In the genomic region with DNA sequence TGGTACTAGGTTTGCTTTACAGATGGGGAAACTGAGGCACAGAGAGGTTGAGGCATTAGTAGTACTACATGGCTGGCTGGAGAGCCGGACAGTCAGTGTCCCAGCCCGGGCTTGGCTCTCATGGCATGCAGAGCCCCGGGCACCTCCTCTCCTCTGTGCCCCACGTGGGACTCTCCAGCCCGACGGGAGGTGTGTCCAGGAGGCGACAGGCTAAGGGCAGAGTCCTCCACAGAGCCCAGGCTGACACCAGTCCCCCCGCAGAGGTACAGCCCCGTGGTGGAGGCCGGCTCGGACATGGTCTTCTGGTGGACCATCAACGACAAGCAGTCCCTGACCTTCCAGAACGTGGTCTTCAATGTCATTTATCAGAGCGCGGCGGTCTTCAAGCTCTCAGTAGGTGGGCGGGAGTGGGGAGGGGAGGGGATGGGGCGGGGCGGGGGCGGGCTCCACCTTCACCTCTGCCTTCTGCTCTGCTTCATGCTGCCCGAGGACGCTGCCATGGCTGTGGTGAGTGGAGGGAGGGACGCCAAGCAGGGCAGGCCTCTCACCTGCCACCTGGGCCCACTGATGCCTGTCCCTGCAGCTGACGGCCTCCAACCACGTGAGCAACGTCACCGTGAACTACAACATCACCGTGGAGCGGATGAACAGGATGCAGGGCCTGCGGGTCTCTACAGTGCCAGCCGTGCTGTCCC, we compare ENCODE assay signal across 8 cellular contexts. TPM values are rescaled to one million over a fixed set of nuclear protein-coding genes. Genes with fewer than 3 reads are reported as not detected.
DNase-seq lines count a peak whose midpoint lies in the region; ATAC-seq and TF ChIP-seq lines count a peak whose summit lies in the region.
"Not testable (repeated sequence)": the region's sequence is repeated elsewhere in the genome, so short reads cannot be mapped to it uniquely, and the experiment has no call there.

No MANE protein-coding gene starts in this region.

- not testable (repeated sequence) for H3K4me1 ChIP-seq in RWPE2 (ENCODE audit: insufficient read depth, poor library complexity, severe bottlenecking); colonic mucosa; heart right ventricle; tibial artery

- WGBS in heart right ventricle, 2 donors: 69 to 90% methylated on average over 4 to 10 of the region's 31 CpGs
- 87% methylated on average over 3 of the region's 31 CpGs; no CpG with 5 or more reads in 1 of the 2 donors for WGBS in lower leg skin, 2 donors

- not testable (repeated sequence) for TF ChIP-seq POLR2A in lower leg skin (IDR thresholded peaks at IDR 0.05)

- H3K9me3 Mint-ChIP-seq in CD14-positive monocyte: not testable (repeated sequence)

- not testable (repeated sequence) for H3K27ac ChIP-seq in RWPE2 (ENCODE audit: poor library complexity, severe bottlenecking); colonic mucosa; heart right ventricle; tibial artery

- H3K36me3 ChIP-seq in RWPE2 (ENCODE audit: low read depth); colonic mucosa; heart right ventricle: not testable (repeated sequence)
- H3K36me3 ChIP-seq in tibial artery: peaks cover 3 to 10% (median 4%) of the 10 kb centered on the region in 3 donors

- not testable (repeated sequence) for H3K9me3 ChIP-seq in RWPE2 (ENCODE audit: severe bottlenecking); colonic mucosa; heart right ventricle; tibial artery

- intact Hi-C loops in CD14-positive monocyte (cut with micrococcal nuclease); colonic mucosa (cut with DNase I); heart right ventricle (cut with DNase I); lower leg skin (cut with DNase I; ENCODE audit: low total_unique reads); sciatic nerve (cut with DNase I); tibial artery (cut with DNase I; ENCODE audit: low total_unique reads): not testable (repeated sequence)

- ATAC-seq in RWPE2 (ENCODE audit: low read depth); heart right ventricle; sciatic nerve: not testable (repeated sequence)

- not testable (repeated sequence) for H3K4me3 Mint-ChIP-seq in CD14-positive monocyte

- not testable (repeated sequence) for TF ChIP-seq CTCF in CD14-positive monocyte (IDR thresholded peaks at IDR 0.05); RWPE2 (IDR thresholded peaks at IDR 0.05; ENCODE audit: poor library complexity, severe bottlenecking); colonic mucosa (IDR thresholded peaks at IDR 0.05); heart right ventricle (IDR thresholded peaks at IDR 0.05); lower leg skin (IDR thresholded peaks at IDR 0.05); tibial artery (IDR thresholded peaks at IDR 0.05)

- not testable (repeated sequence) for H3K27me3 Mint-ChIP-seq in CD14-positive monocyte (ENCODE audit: low read depth in 3 of 3)

- H3K4me1 Mint-ChIP-seq in CD14-positive monocyte: not testable (repeated sequence)

- H3K9ac ChIP-seq in colonic mucosa (ENCODE audit: low read depth in 2 of 2, low read length in 2 of 2): not testable (repeated sequence)

- H3K4me3 ChIP-seq in RWPE2 (ENCODE audit: severe bottlenecking); colonic mucosa; heart right ventricle; lower leg skin (ENCODE audit: low read depth, poor library complexity, severe bottlenecking); tibial artery: not testable (repeated sequence)

- not testable (repeated sequence) for H3K36me3 Mint-ChIP-seq in CD14-positive monocyte

- H3K27ac Mint-ChIP-seq in CD14-positive monocyte: not testable (repeated sequence)

- DNase-seq in CD14-positive monocyte (ENCODE audit: low spot score) (peak; percentile 33), RWPE2 (ENCODE audit: low spot score) (peak; percentile 20), colonic mucosa (peak; percentile 55), heart right ventricle (peak; percentile 1 to 9), lower leg skin (ENCODE audit: low spot score in 2 of 2) (peak; percentile 12 to 54), mucosa of gallbladder (ENCODE audit: low spot score) (peak; percentile 19), sciatic nerve (ENCODE audit: low spot score) (peak; percentile 44), tibial artery (peak; percentile 16 to 61)

- H3K27me3 ChIP-seq in RWPE2 (ENCODE audit: insufficient read depth, poor library complexity, severe bottlenecking); colonic mucosa; heart right ventricle; tibial artery: not testable (repeated sequence)

RNA-seq across cellular contexts. Expression of gene NPIPA1, which starts 13.7 kb away (rescaled TPM):
- polyA plus RNA-seq in CD14-positive monocyte (not detected), heart right ventricle (100 to 1,000 TPM in 1 of 2 donors, 10 to 100 TPM in 1; 45.0 to 165 TPM)
- total RNA-seq in colonic mucosa (10 to 100 TPM; 32.8 to 74.3 TPM), heart right ventricle (10 to 100 TPM; 31.2 to 52.1 (median 39.5) TPM), lower leg skin (10 to 100 TPM; 43.1 to 74.3 (median 57.7) TPM), mucosa of gallbladder (114 TPM), sciatic nerve (214 TPM)

RNA-seq across cellular contexts. Expression of gene PDXDC1, which starts 51.3 kb away (rescaled TPM):
- polyA plus RNA-seq in CD14-positive monocyte: 10 to 100 TPM; 22.3 to 36.0 TPM
- 100 to 1,000 TPM; 253 to 267 TPM for total RNA-seq in colonic mucosa
- 10 to 100 TPM; 63.9 to 88.5 (median 72.0) TPM for total RNA-seq in heart right ventricle
- polyA plus RNA-seq in heart right ventricle: 10 to 100 TPM; 24.9 to 41.0 TPM
- total RNA-seq in lower leg skin: 10 to 100 TPM; 38.2 to 63.0 (median 50.1) TPM
- 189 TPM for total RNA-seq in mucosa of gallbladder
- 58.6 TPM for total RNA-seq in sciatic nerve

Comparison
In these comparisons a context has a peak if more than half of its experiments do, and no peak if none do; other contexts are left out.
1. DNase-seq: peak in every context shown above with its lines; median percentile 55 in colonic mucosa; 44 in sciatic nerve; 38 in tibial artery; 33 in CD14-positive monocyte; 33 in lower leg skin; 20 in RWPE2; 19 in mucosa of gallbladder; 5 in heart right ventricle.